1 cellular context compared by ENCODE assay signal in the genomic region with DNA sequence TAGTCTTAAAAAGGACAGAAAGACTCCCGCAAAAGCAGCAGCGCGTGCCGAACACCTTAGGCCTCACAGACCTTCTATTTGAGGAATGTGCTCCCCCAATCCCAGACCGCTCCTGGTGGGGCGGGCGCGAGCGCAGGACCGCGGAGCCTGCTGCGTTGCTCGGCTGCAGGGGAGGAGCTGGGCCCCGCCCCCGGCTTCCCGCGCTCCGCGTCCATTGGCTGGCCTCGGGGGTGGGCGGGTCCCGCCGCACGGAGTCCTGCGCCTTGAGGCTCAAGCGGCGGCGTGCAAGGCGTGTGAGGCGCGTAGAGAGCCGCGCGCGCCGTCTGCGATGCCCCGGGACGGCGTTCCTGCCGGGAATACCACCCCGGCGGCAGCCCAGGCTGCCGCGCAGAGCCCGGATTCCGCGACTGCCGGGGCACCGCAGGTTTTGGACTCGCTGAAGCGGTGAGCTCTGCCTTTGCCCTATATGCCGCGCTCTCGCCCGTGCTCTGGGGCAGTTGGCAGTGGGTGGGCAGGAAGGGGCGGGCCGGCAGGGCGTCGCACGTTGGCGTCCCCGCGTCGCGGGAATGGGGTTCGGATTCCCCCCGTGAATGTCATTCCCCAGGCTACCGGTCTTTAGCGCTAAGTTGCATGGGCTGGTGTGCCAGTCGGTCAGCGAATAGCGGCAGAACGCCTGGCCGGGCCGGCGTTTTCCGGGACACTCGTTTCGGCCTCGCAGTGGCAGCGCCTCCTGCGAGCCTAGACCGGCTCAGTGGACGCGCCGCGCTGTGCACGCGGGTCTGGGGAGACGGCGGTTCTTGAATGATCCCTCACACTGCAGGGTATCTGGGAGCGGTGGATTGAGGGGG.
A peak's percentile ranks its signal among the peaks of the same experiment; 100 is the strongest.
TF ChIP-seq lines count a peak whose summit lies in the region.

No MANE protein-coding gene starts in this region.

TF ChIP-seq in HepG2, 621 proteins besides CTCF, POLR2A, EP300 and RAD21 (continued from another document and continues in another):
- TF ChIP-seq, protein P1, sequence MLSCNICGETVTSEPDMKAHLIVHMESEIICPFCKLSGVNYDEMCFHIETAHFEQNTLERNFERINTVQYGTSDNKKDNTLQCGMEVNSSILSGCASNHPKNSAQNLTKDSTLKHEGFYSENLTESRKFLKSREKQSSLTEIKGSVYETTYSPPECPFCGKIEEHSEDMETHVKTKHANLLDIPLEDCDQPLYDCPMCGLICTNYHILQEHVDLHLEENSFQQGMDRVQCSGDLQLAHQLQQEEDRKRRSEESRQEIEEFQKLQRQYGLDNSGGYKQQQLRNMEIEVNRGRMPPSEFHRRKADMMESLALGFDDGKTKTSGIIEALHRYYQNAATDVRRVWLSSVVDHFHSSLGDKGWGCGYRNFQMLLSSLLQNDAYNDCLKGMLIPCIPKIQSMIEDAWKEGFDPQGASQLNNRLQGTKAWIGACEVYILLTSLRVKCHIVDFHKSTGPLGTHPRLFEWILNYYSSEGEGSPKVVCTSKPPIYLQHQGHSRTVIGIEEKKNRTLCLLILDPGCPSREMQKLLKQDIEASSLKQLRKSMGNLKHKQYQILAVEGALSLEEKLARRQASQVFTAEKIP (CRISPR knock-in tag; IDR thresholded peaks at IDR 0.05; ENCODE audit: borderline replicate concordance): no peak
- TF ChIP-seq ZNF230 (CRISPR knock-in tag; IDR thresholded peaks at IDR 0.05) (peak; percentile 95), U2AF2 (IDR thresholded peaks at IDR 0.05; ENCODE audit: low read depth, low read length) (no peak), FOSL2 (CRISPR knock-in tag; IDR thresholded peaks at IDR 0.05) (no peak), ZFX (CRISPR knock-in tag; IDR thresholded peaks at IDR 0.05; ENCODE audit: low read depth) (peak; percentile 37; the same call in 1 of the 2 replicates), KLF6 (CRISPR knock-in tag; IDR thresholded peaks at IDR 0.05) (peak; percentile 85), ZNF337 (CRISPR knock-in tag; IDR thresholded peaks at IDR 0.05; ENCODE audit: borderline replicate concordance, low read depth) (no peak), AHR (CRISPR knock-in tag; IDR thresholded peaks at IDR 0.05) (0 out of 2 replicates have a peak, but pooled peaks have one; percentile 59), SATB2 (CRISPR knock-in tag; IDR thresholded peaks at IDR 0.05) (peak; percentile 94), ZFP91 (CRISPR knock-in tag; IDR thresholded peaks at IDR 0.05; ENCODE audit: borderline replicate concordance) (peak; percentile 79; the same call in 1 of the 2 replicates), MEIS2 (CRISPR knock-in tag; IDR thresholded peaks at IDR 0.05) (peak; percentile 64), ZNF235 (CRISPR knock-in tag; IDR thresholded peaks at IDR 0.05; ENCODE audit: borderline replicate concordance) (no peak), SNAI1 (CRISPR knock-in tag; IDR thresholded peaks at IDR 0.05; ENCODE audit: borderline replicate concordance) (no peak), ARID3A (IDR thresholded peaks at IDR 0.05; ENCODE audit: low read depth, low read length) (no peak), ZNF670 (CRISPR knock-in tag; IDR thresholded peaks at IDR 0.05; ENCODE audit: borderline replicate concordance) (0 out of 2 replicates have a peak, but pooled peaks have one; percentile 48), ZFP41 (CRISPR knock-in tag; IDR thresholded peaks at IDR 0.05; ENCODE audit: borderline replicate concordance) (no peak), ZNF484 (CRISPR knock-in tag; IDR thresholded peaks at IDR 0.05; ENCODE audit: borderline replicate concordance, low read depth) (peak; percentile 45; the same call in 1 of the 2 replicates), ZNF616 (CRISPR knock-in tag; IDR thresholded peaks at IDR 0.05; ENCODE audit: low read depth) (peak; percentile 85; the same call in 1 of the 2 replicates), SMAD3 (CRISPR knock-in tag; IDR thresholded peaks at IDR 0.05) (no peak), TRIM24 (CRISPR knock-in tag; IDR thresholded peaks at IDR 0.05) (no peak), HNF4A (CRISPR knock-in tag; IDR thresholded peaks at IDR 0.05) (no peak), ZHX2 (IDR thresholded peaks at IDR 0.05; ENCODE audit: low read depth) (0 out of 2 replicates have a peak, but pooled peaks have one; percentile 18), ZHX2 (CRISPR knock-in tag; IDR thresholded peaks at IDR 0.05; ENCODE audit: borderline replicate concordance) (no peak), XBP1 (CRISPR knock-in tag; IDR thresholded peaks at IDR 0.05) (no peak), POLR2AphosphoS2 (IDR thresholded peaks at IDR 0.05; ENCODE audit: low read depth, low read length) (no peak), ZNF251 (CRISPR knock-in tag; IDR thresholded peaks at IDR 0.05) (no peak; the same call in 1 of the 2 replicates), ETV6 (CRISPR knock-in tag; conservative IDR thresholded peaks at IDR 0.05) (0 out of 2 replicates have a peak, but pooled peaks have one; percentile 21), ZNF335 (CRISPR knock-in tag; IDR thresholded peaks at IDR 0.05) (0 out of 2 replicates have a peak, but pooled peaks have one; percentile 33), ZMYM3 (CRISPR knock-in tag; IDR thresholded peaks at IDR 0.05) (no peak), REL (CRISPR knock-in tag; conservative IDR thresholded peaks at IDR 0.05) (peak; percentile 87), ZBTB2 (CRISPR knock-in tag; IDR thresholded peaks at IDR 0.05; ENCODE audit: low read depth) (peak; percentile 58; the same call in 1 of the 2 replicates)
- TF ChIP-seq, protein P2, sequence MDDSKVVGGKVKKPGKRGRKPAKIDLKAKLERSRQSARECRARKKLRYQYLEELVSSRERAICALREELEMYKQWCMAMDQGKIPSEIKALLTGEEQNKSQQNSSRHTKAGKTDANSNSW (CRISPR knock-in tag; IDR thresholded peaks at IDR 0.05; ENCODE audit: borderline replicate concordance): peak; percentile 81; the same call in 1 of the 2 replicates
- TF ChIP-seq, protein P3, sequence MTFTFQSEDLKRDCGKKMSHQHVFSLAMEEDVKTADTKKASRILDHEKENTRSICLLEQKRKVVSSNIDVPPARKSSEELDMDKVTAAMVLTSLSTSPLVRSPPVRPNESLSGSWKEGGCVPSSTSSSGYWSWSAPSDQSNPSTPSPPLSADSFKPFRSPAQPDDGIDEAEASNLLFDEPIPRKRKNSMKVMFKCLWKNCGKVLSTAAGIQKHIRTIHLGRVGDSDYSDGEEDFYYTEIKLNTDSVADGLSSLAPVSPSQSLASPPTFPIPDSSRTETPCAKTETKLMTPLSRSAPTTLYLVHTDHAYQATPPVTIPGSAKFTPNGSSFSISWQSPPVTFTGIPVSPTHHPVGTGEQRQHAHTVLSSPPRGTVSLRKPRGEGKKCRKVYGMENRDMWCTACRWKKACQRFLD (CRISPR knock-in tag; IDR thresholded peaks at IDR 0.05; ENCODE audit: borderline replicate concordance): peak; percentile 88; the same call in 1 of the 2 replicates
- TF ChIP-seq, protein P4, sequence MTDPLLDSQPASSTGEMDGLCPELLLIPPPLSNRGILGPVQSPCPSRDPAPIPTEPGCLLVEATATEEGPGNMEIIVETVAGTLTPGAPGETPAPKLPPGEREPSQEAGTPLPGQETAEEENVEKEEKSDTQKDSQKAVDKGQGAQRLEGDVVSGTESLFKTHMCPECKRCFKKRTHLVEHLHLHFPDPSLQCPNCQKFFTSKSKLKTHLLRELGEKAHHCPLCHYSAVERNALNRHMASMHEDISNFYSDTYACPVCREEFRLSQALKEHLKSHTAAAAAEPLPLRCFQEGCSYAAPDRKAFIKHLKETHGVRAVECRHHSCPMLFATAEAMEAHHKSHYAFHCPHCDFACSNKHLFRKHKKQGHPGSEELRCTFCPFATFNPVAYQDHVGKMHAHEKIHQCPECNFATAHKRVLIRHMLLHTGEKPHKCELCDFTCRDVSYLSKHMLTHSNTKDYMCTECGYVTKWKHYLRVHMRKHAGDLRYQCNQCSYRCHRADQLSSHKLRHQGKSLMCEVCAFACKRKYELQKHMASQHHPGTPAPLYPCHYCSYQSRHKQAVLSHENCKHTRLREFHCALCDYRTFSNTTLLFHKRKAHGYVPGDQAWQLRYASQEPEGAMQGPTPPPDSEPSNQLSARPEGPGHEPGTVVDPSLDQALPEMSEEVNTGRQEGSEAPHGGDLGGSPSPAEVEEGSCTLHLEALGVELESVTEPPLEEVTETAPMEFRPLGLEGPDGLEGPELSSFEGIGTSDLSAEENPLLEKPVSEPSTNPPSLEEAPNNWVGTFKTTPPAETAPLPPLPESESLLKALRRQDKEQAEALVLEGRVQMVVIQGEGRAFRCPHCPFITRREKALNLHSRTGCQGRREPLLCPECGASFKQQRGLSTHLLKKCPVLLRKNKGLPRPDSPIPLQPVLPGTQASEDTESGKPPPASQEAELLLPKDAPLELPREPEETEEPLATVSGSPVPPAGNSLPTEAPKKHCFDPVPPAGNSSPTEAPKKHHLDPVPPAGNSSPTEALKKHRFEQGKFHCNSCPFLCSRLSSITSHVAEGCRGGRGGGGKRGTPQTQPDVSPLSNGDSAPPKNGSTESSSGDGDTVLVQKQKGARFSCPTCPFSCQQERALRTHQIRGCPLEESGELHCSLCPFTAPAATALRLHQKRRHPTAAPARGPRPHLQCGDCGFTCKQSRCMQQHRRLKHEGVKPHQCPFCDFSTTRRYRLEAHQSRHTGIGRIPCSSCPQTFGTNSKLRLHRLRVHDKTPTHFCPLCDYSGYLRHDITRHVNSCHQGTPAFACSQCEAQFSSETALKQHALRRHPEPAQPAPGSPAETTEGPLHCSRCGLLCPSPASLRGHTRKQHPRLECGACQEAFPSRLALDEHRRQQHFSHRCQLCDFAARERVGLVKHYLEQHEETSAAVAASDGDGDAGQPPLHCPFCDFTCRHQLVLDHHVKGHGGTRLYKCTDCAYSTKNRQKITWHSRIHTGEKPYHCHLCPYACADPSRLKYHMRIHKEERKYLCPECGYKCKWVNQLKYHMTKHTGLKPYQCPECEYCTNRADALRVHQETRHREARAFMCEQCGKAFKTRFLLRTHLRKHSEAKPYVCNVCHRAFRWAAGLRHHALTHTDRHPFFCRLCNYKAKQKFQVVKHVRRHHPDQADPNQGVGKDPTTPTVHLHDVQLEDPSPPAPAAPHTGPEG (CRISPR knock-in tag; IDR thresholded peaks at IDR 0.05): 0 out of 2 replicates have a peak, but pooled peaks have one; percentile 59
